In genomic region chr9:127928232-127929043, GRCh38 we compare ENCODE assay signal across 10 cellular contexts. TPM values are rescaled to one million over a fixed set of nuclear protein-coding genes. Genes with fewer than 3 reads are reported as not detected.
DNase-seq lines count a peak whose midpoint lies in the region; ATAC-seq, FAIRE-seq and TF ChIP-seq lines count a peak whose summit lies in the region.
"Had no signal": no experiment of that assay in that cellular context is flagged by ENCODE, and none has a peak within 500 bp of the region (broad histone marks: within the 10 kb centered on the region; RNA-seq: fewer than 3 reads in every experiment).

No MANE protein-coding gene starts in this region.

- 46% methylated on average over 16 of the region's 16 CpGs; no CpG with 5 or more reads in 1 of the 2 experiments for WGBS in H1 (ENCODE audit: extremely low coverage in 1 of 2, insufficient coverage in 1 of 2, insufficient read length in 1 of 2, insufficient replicate concordance in 2 of 2, low coverage in 1 of 2, low lambda C conversion rate in 2 of 2, missing lambda C conversion rate in 1 of 2), 2 experiments
- WGBS in ovary, 3 donors = 39 to 44% (median 42%) methylated on average over 16 of the region's 16 CpGs

- H3K4me1 ChIP-seq in NT2/D1 (ENCODE audit: insufficient read depth, insufficient read length) (peaks cover 38% of the 10 kb centered on the region), H1 (replicated peaks in 1 of 4; ENCODE audit: control insufficient read depth in 3 of 4, insufficient read depth in 4 of 4, low read length in 3 of 4) (peaks cover 13 to 24% (median 20%) of the 10 kb centered on the region in 4 experiments), neural progenitor cell (peaks cover 21% of the 10 kb centered on the region), ovary (ENCODE audit: insufficient read depth) (peaks cover 6% of the 10 kb centered on the region), Peyer's patch (peaks cover 0 to 33% (median 20%) of the 10 kb centered on the region in 4 donors)

- H3K9ac ChIP-seq in NT2/D1 (ENCODE audit: insufficient read length, low read depth) (peak overlapping the region; percentile 78), H1 (replicated peaks in 1 of 4; ENCODE audit: extremely low read depth in 1 of 4, low read depth in 3 of 4, low read length in 3 of 4) (no peak overlapping the region), neural progenitor cell (no peak overlapping the region)

- H3K9me3 ChIP-seq in NT2/D1 (ENCODE audit: insufficient read depth, low read length) = no peaks in the 10 kb centered on the region
- no peaks in the 10 kb centered on the region for H3K9me3 ChIP-seq in H1 (ENCODE audit: insufficient read depth in 2 of 2, low read depth in 1 of 2, low read length in 1 of 2)
- H3K9me3 ChIP-seq in neural progenitor cell (ENCODE audit: low read depth) = no peaks in the 10 kb centered on the region
- H3K9me3 ChIP-seq in ovary = no peaks in the 10 kb centered on the region
- H3K9me3 ChIP-seq in Peyer's patch = no peaks in the 10 kb centered on the region

- H4K8ac ChIP-seq in H1 (ENCODE audit: extremely low read depth, insufficient read depth, low read length) = peak overlapping the region; percentile 66; the same call in 1 of the 2 replicates

- H3K4me2 ChIP-seq in H1 (ENCODE audit: insufficient read depth in 1 of 2, low read depth in 2 of 2, low read length in 2 of 2) = peak overlapping the region; percentile 76 to 96
- H3K4me2 ChIP-seq in neural progenitor cell = peak overlapping the region; percentile 96

- CTCF ChIA-PET in H1 (lab: Charles Lee; ENCODE audit: partially characterized antibody) = interaction anchor here (0.6 to 8.1 kb wide), 7 partner anchors 14 to 1683 kb away, joined by 3 to 68 read pairs (median 4); no protein-coding TSS in a partner anchor

- H3K27me3 Mint-ChIP-seq in neural progenitor cell (ENCODE audit: insufficient read depth, low read depth) = peaks cover 47% of the 10 kb centered on the region

- POLR2A ChIA-PET in H1 (lab: Charles Lee; ENCODE audit: partially characterized antibody) = interaction anchor here (0.5 to 1.6 kb wide), 10 partner anchors 9 to 172 kb away, joined by 3 to 5 read pairs (median 3); partner anchors contain the start of genes DPM2, NAIF1 and SLC25A25

- H3K79me1 ChIP-seq in H1 (ENCODE audit: low read depth, low read length) = no peaks in the 10 kb centered on the region

- no peak overlapping the region for H4K5ac ChIP-seq in H1 (ENCODE audit: insufficient read length, low read depth, low read length)

- peak overlapping the region; percentile 32; the same call in 1 of the 2 replicates for H2BK12ac ChIP-seq in H1 (ENCODE audit: low read depth, low read length)

- H2BK5ac ChIP-seq in H1 (ENCODE audit: low read depth, low read length) = no peak overlapping the region

- H3K23ac ChIP-seq in H1 (ENCODE audit: insufficient read length) = no peak overlapping the region

- TF ChIP-seq POLR2A in H1 (IDR thresholded peaks at IDR 0.05; ENCODE audit: control extremely low read depth in 1 of 2, low read depth in 2 of 2, low read length in 2 of 2) = no peak
- TF ChIP-seq POLR2A in ovary (IDR thresholded peaks at IDR 0.05) = no peak
- TF ChIP-seq POLR2A in Peyer's patch (IDR thresholded peaks at IDR 0.05) = no peak

- no peak overlapping the region for H3K27ac ChIP-seq in H1 (ENCODE audit: low read depth, low read length)
- H3K27ac ChIP-seq in neural progenitor cell = no peak overlapping the region
- no peak overlapping the region for H3K27ac ChIP-seq in ovary
- H3K27ac ChIP-seq in Peyer's patch = no peak overlapping the region

- TF ChIP-seq CTCF in H1 (IDR thresholded peaks at IDR 0.05; ENCODE audit: control extremely low read depth in 1 of 3, insufficient read depth in 1 of 3, low read depth in 1 of 3, low read length in 3 of 3) (no peak), neural progenitor cell (IDR thresholded peaks at IDR 0.05) (no peak), ovary (IDR thresholded peaks at IDR 0.05) (no peak), Peyer's patch (IDR thresholded peaks at IDR 0.05) (no peak)

- peak overlapping the region; percentile 26 for H3K18ac ChIP-seq in H1 (ENCODE audit: extremely low read depth, low read length)

- peaks cover 48% of the 10 kb centered on the region for H3K27me3 ChIP-seq in NT2/D1 (ENCODE audit: insufficient read depth, insufficient read length)
- H3K27me3 ChIP-seq in H1 (replicated peaks in 1 of 4; ENCODE audit: control insufficient read depth in 3 of 4, extremely low read depth in 1 of 4, insufficient read depth in 3 of 4, low read length in 3 of 4) = peaks cover 0 to 18% (median 16%) of the 10 kb centered on the region in 4 experiments; a peak in 6 of 7 replicates
- peaks cover 46% of the 10 kb centered on the region for H3K27me3 ChIP-seq in neural progenitor cell
- H3K27me3 ChIP-seq in ovary = no peaks in the 10 kb centered on the region
- peaks cover 0 to 21% of the 10 kb centered on the region in 2 donors for H3K27me3 ChIP-seq in Peyer's patch

- peaks cover 20% of the 10 kb centered on the region; the same call in 1 of the 2 replicates for H3K23me2 ChIP-seq in H1 (ENCODE audit: low read depth, low read length)

- intact Hi-C loops in ovary (cut with DNase I) = loop anchor here in 2 of 4 donors (10.0 kb wide), 1 partner anchor 424 kb away; no protein-coding TSS in a partner anchor

- peaks cover 18% of the 10 kb centered on the region for H3K4me1 Mint-ChIP-seq in neural progenitor cell

- H3K4me3 ChIP-seq in NT2/D1 (ENCODE audit: insufficient read length, low read depth) = peak overlapping the region; percentile 23
- peak overlapping the region; percentile 31 to 62 (median 48); a peak in 7 of 8 replicates for H3K4me3 ChIP-seq in H1 (ENCODE audit: extremely low read depth in 1 of 4, insufficient read depth in 2 of 4, low read depth in 3 of 4, low read length in 4 of 4)
- H3K4me3 ChIP-seq in neural progenitor cell = no peak overlapping the region
- no peak overlapping the region for H3K4me3 ChIP-seq in ovary
- H3K4me3 ChIP-seq in Peyer's patch = peak overlapping the region in 1 of 4 donors; percentile 35

- H3K56ac ChIP-seq in H1 (replicated peaks; ENCODE audit: insufficient read length, low read depth, low read length) = no peak overlapping the region

- H4K20me1 ChIP-seq in H1 (replicated peaks in 1 of 2; ENCODE audit: control insufficient read depth in 1 of 2, insufficient read depth in 2 of 2, low read length in 2 of 2) (peaks cover 0 to 3% of the 10 kb centered on the region in 2 experiments), neural progenitor cell (ENCODE audit: low read depth) (peaks cover 30% of the 10 kb centered on the region)

- no peak for TF ChIP-seq RAD21 in H1 (IDR thresholded peaks at IDR 0.05 in 1 of 2, conservative IDR thresholded peaks at IDR 0.05 in 1 of 2; ENCODE audit: low read depth in 2 of 2, low read length in 2 of 2)

- no peak for ATAC-seq in esophagus mucosa

- no peaks in the 10 kb centered on the region for H3K36me3 Mint-ChIP-seq in neural progenitor cell

- no peak overlapping the region for H3K27ac Mint-ChIP-seq in neural progenitor cell

- TF ChIP-seq EP300 in H1 (IDR thresholded peaks at IDR 0.05; ENCODE audit: borderline replicate concordance in 1 of 2, low read depth in 2 of 2, low read length in 2 of 2) (no peak), ovary (IDR thresholded peaks at IDR 0.05) (no peak)

- H2AK5ac ChIP-seq in H1 (ENCODE audit: low read depth, low read length) = peak overlapping the region; percentile 84; the same call in 1 of the 2 replicates

- no peaks in the 10 kb centered on the region for H3K36me3 ChIP-seq in NT2/D1 (ENCODE audit: insufficient read depth, insufficient read length, low read length)
- no peaks in the 10 kb centered on the region for H3K36me3 ChIP-seq in H1 (ENCODE audit: control insufficient read depth in 2 of 4, insufficient read depth in 4 of 4, low read length in 3 of 4)
- H3K36me3 ChIP-seq in neural progenitor cell = no peaks in the 10 kb centered on the region
- no peaks in the 10 kb centered on the region for H3K36me3 ChIP-seq in ovary
- H3K36me3 ChIP-seq in Peyer's patch = no peaks in the 10 kb centered on the region

- no peak overlapping the region for H2BK120ac ChIP-seq in H1 (replicated peaks; ENCODE audit: low read depth, low read length)

- no peak overlapping the region for H3K14ac ChIP-seq in H1 (ENCODE audit: insufficient read length)

- H3K4ac ChIP-seq in H1 (replicated peaks; ENCODE audit: insufficient read length, low read depth, low read length) = no peak overlapping the region

- H3K9me3 Mint-ChIP-seq in neural progenitor cell = peaks cover 2% of the 10 kb centered on the region

- peak overlapping the region; percentile 71 for H3K4me3 Mint-ChIP-seq in neural progenitor cell

- peak overlapping the region; percentile 55; the same call in 1 of the 2 replicates for H2BK20ac ChIP-seq in H1 (ENCODE audit: low read length)

- no peak for FAIRE-seq in H1 (lab: Jason Lieb, UNC)

- H3F3A ChIP-seq in neural progenitor cell (ENCODE audit: low read depth) = peaks cover 54% of the 10 kb centered on the region

- H4K91ac ChIP-seq in H1 (replicated peaks; ENCODE audit: insufficient read length, low read length) = peak overlapping the region; percentile 75

- H3K79me2 ChIP-seq in H1 (ENCODE audit: control insufficient read depth in 1 of 2, insufficient read depth in 2 of 2, low read length in 2 of 2) = no peaks in the 10 kb centered on the region
- no peaks in the 10 kb centered on the region for H3K79me2 ChIP-seq in neural progenitor cell (ENCODE audit: low read depth)

- H2AFZ ChIP-seq in H1 (ENCODE audit: low read length) = no peak overlapping the region
- no peak overlapping the region for H2AFZ ChIP-seq in neural progenitor cell (replicated peaks)

- DNase-seq in SIG-M5 treated with dmso at 0.1 percent for 504 hours (lab: John Stamatoyannopoulos, UW; ENCODE audit: unreplicated experiment) (peak; percentile 16), SIG-M5 (lab: John Stamatoyannopoulos, UW) (no peak), NT2/D1 (ENCODE audit: low read depth, low spot score) (no peak), H1 (ENCODE audit: low read depth in 1 of 2, low spot score in 2 of 2) (no peak), neural progenitor cell (ENCODE audit: low spot score) (no peak), ovary (no peak), Peyer's patch (no peak)
- DNase-seq: ACHN, foreskin fibroblast had no signal

- H2BK15ac ChIP-seq in H1 (ENCODE audit: low read length) = peak overlapping the region; percentile 13; the same call in 1 of the 2 replicates

RNA-seq across cellular contexts. Expression of gene PIP5KL1, which starts 2.1 kb away (rescaled TPM):
- total RNA-seq in H1 (2021; fragmentation: NEBNext Ultra II Directional; extraction: Animal tissue kit (Norgen Biotek cat#: 25700)) = 12.2 and 13.4 TPM in 2 replicates
- polyA plus RNA-seq in H1 (2011; rRNA removed) = 15.4 and 27.4 TPM in 2 replicates
- 15.3 TPM for polyA plus RNA-seq in H1 (2011; cell fraction: cytosol; rRNA removed)
- 42.3 TPM for polyA plus RNA-seq in H1 (2011; cell fraction: nucleus; rRNA removed)
- polyA plus RNA-seq in H1 (2012, experiment 1 of 2) = 11.0 to 14.5 TPM (median 13.0 TPM) in 4 replicates
- polyA plus RNA-seq in H1 (2012, experiment 2 of 2) = 10.5 TPM
- 12.9 TPM for polyA plus RNA-seq in H1 (2013, experiment 1 of 2)
- polyA plus RNA-seq in H1 (2013, experiment 2 of 2) = 11.8 TPM
- polyA minus RNA-seq in H1 (2011; rRNA and poly(A)+ RNA removed) = 1.8 and 4.1 TPM in 2 replicates
- 16.4 TPM for polyA minus RNA-seq in H1 (2011; cell fraction: cytosol; rRNA and poly(A)+ RNA removed)
- polyA minus RNA-seq in H1 (2011; cell fraction: nucleus; rRNA and poly(A)+ RNA removed) = 10.7 TPM
- 1.4 and 8.8 TPM in 2 replicates for total RNA-seq in neural progenitor cell (ENCODE audit: low replicate concordance)
- 1 to 10 TPM in 6 of 7 donors, under 1 TPM in 1; 0.48 to 4.0 (median 2.0) TPM for total RNA-seq in ovary
- polyA plus RNA-seq in ovary = under 1 TPM; 0.10 to 0.35 TPM
- total RNA-seq in esophagus mucosa = 4.3 TPM
- 1 to 10 TPM in 1 of 4 donors, not detected in 3; 2.5 TPM for total RNA-seq in Peyer's patch

RNA-seq across cellular contexts. Expression of gene DPM2, which starts 9.2 kb away (rescaled TPM):
- 45.4 and 48.8 TPM in 2 replicates for total RNA-seq in H1 (2021; fragmentation: NEBNext Ultra II Directional; extraction: Animal tissue kit (Norgen Biotek cat#: 25700))
- polyA plus RNA-seq in H1 (2011; rRNA removed) (95.4 and 110 TPM in 2 replicates), ovary (10 to 100 TPM; 22.7 to 27.2 TPM)
- polyA plus RNA-seq in H1 (2011; cell fraction: cytosol; rRNA removed) = 55.5 TPM
- polyA plus RNA-seq in H1 (2011; cell fraction: nucleus; rRNA removed) = 67.9 TPM
- polyA plus RNA-seq in H1 (2012, experiment 1 of 2) = 34.5 to 60.4 TPM (median 57.6 TPM) in 4 replicates
- 64.1 TPM for polyA plus RNA-seq in H1 (2012, experiment 2 of 2)
- 39.2 TPM for polyA plus RNA-seq in H1 (2013, experiment 1 of 2)
- 39.2 TPM for polyA plus RNA-seq in H1 (2013, experiment 2 of 2)
- 37.7 and 56.7 TPM in 2 replicates for polyA minus RNA-seq in H1 (2011; rRNA and poly(A)+ RNA removed)
- polyA minus RNA-seq in H1 (2011; cell fraction: cytosol; rRNA and poly(A)+ RNA removed) = 37.1 TPM
- polyA minus RNA-seq in H1 (2011; cell fraction: nucleus; rRNA and poly(A)+ RNA removed) = 41.0 TPM
- total RNA-seq in neural progenitor cell (ENCODE audit: low replicate concordance) (9.1 and 20.5 TPM in 2 replicates), ovary (10 to 100 TPM; 10.6 to 37.1 (median 27.8) TPM), esophagus mucosa (25.7 TPM), Peyer's patch (10 to 100 TPM; 20.6 to 27.3 (median 22.1) TPM)

RNA-seq across cellular contexts. Expression of gene ST6GALNAC4, which starts 11.6 kb away (rescaled TPM):
- total RNA-seq in H1 (2021; fragmentation: NEBNext Ultra II Directional; extraction: Animal tissue kit (Norgen Biotek cat#: 25700)) = 21.8 and 27.0 TPM in 2 replicates
- polyA plus RNA-seq in H1 (2011; rRNA removed) (34.1 and 49.5 TPM in 2 replicates), ovary (10 to 100 TPM in 1 of 2 donors, 1 to 10 TPM in 1; 2.2 to 34.0 TPM)
- polyA plus RNA-seq in H1 (2011; cell fraction: cytosol; rRNA removed) = 27.6 TPM
- polyA plus RNA-seq in H1 (2011; cell fraction: nucleus; rRNA removed) = 38.3 TPM
- polyA plus RNA-seq in H1 (2012, experiment 1 of 2) = 11.6 to 21.8 TPM (median 18.9 TPM) in 4 replicates
- polyA plus RNA-seq in H1 (2012, experiment 2 of 2) = 18.6 TPM
- 26.2 TPM for polyA plus RNA-seq in H1 (2013, experiment 1 of 2)
- 25.6 TPM for polyA plus RNA-seq in H1 (2013, experiment 2 of 2)
- 16.4 and 19.0 TPM in 2 replicates for polyA minus RNA-seq in H1 (2011; rRNA and poly(A)+ RNA removed)
- polyA minus RNA-seq in H1 (2011; cell fraction: cytosol; rRNA and poly(A)+ RNA removed) = 32.7 TPM
- 24.5 TPM for polyA minus RNA-seq in H1 (2011; cell fraction: nucleus; rRNA and poly(A)+ RNA removed)
- total RNA-seq in neural progenitor cell (ENCODE audit: low replicate concordance) (5.5 and 11.1 TPM in 2 replicates), ovary (10 to 100 TPM; 29.5 to 58.4 (median 46.4) TPM), esophagus mucosa (11.4 TPM), Peyer's patch (100 to 1,000 TPM in 1 of 4 donors, 10 to 100 TPM in 3; 39.9 to 119 (median 46.7) TPM)

RNA-seq across cellular contexts. Expression of gene ST6GALNAC6, which starts 29.0 kb away (rescaled TPM):
- total RNA-seq in H1 (2021; fragmentation: NEBNext Ultra II Directional; extraction: Animal tissue kit (Norgen Biotek cat#: 25700)) = 37.7 and 43.7 TPM in 2 replicates
- 64.4 and 72.9 TPM in 2 replicates for polyA plus RNA-seq in H1 (2011; rRNA removed)
- polyA plus RNA-seq in H1 (2011; cell fraction: cytosol; rRNA removed) = 60.4 TPM
- 54.5 TPM for polyA plus RNA-seq in H1 (2011; cell fraction: nucleus; rRNA removed)
- polyA plus RNA-seq in H1 (2012, experiment 1 of 2) = 22.5 to 37.7 TPM (median 31.4 TPM) in 4 replicates
- polyA plus RNA-seq in H1 (2012, experiment 2 of 2) = 33.2 TPM
- 27.2 TPM for polyA plus RNA-seq in H1 (2013, experiment 1 of 2)
- polyA plus RNA-seq in H1 (2013, experiment 2 of 2) = 27.7 TPM
- 40.3 and 44.6 TPM in 2 replicates for polyA minus RNA-seq in H1 (2011; rRNA and poly(A)+ RNA removed)
- 18.6 TPM for polyA minus RNA-seq in H1 (2011; cell fraction: cytosol; rRNA and poly(A)+ RNA removed)
- polyA minus RNA-seq in H1 (2011; cell fraction: nucleus; rRNA and poly(A)+ RNA removed) = 23.3 TPM
- total RNA-seq in neural progenitor cell (ENCODE audit: low replicate concordance) = 14.3 and 42.7 TPM in 2 replicates
- 100 to 1,000 TPM in 5 of 7 donors, 10 to 100 TPM in 2; 58.5 to 141 (median 111) TPM for total RNA-seq in ovary
- polyA plus RNA-seq in ovary = 100 to 1,000 TPM in 1 of 2 donors, 10 to 100 TPM in 1; 52.5 to 145 TPM
- 13.0 TPM for total RNA-seq in esophagus mucosa
- 10 to 100 TPM in 3 of 4 donors, 1 to 10 TPM in 1; 7.7 to 88.3 (median 18.9) TPM for total RNA-seq in Peyer's patch

RNA-seq across cellular contexts. Expression of gene AK1, which starts 51.0 kb away (rescaled TPM):
- 35.9 and 37.9 TPM in 2 replicates for total RNA-seq in H1 (2021; fragmentation: NEBNext Ultra II Directional; extraction: Animal tissue kit (Norgen Biotek cat#: 25700))
- polyA plus RNA-seq in H1 (2011; rRNA removed) (39.2 and 44.1 TPM in 2 replicates), ovary (10 to 100 TPM; 37.7 to 87.4 TPM)
- polyA plus RNA-seq in H1 (2011; cell fraction: cytosol; rRNA removed) = 45.5 TPM
- polyA plus RNA-seq in H1 (2011; cell fraction: nucleus; rRNA removed) = 32.0 TPM
- polyA plus RNA-seq in H1 (2012, experiment 1 of 2) = 32.5 to 48.8 TPM (median 43.2 TPM) in 4 replicates
- 31.3 TPM for polyA plus RNA-seq in H1 (2012, experiment 2 of 2)
- 26.6 TPM for polyA plus RNA-seq in H1 (2013, experiment 1 of 2)
- 24.9 TPM for polyA plus RNA-seq in H1 (2013, experiment 2 of 2)
- 9.5 and 12.8 TPM in 2 replicates for polyA minus RNA-seq in H1 (2011; rRNA and poly(A)+ RNA removed)
- polyA minus RNA-seq in H1 (2011; cell fraction: cytosol; rRNA and poly(A)+ RNA removed) = 2.6 TPM
- 6.3 TPM for polyA minus RNA-seq in H1 (2011; cell fraction: nucleus; rRNA and poly(A)+ RNA removed)
- total RNA-seq in neural progenitor cell (ENCODE audit: low replicate concordance) (20.5 and 25.6 TPM in 2 replicates), ovary (100 to 1,000 TPM in 6 of 7 donors, 10 to 100 TPM in 1; 30.9 to 174 (median 151) TPM), esophagus mucosa (39.9 TPM), Peyer's patch (10 to 100 TPM in 3 of 4 donors, 1 to 10 TPM in 1; 2.5 to 22.3 (median 18.4) TPM)

Comparison
In these comparisons a context has a peak if more than half of its experiments do, and no peak if none do; other contexts are left out.
1. H3K4me3 ChIP-seq: peak in NT2/D1 (single experiment) and H1 (4 of 4); none in neural progenitor cell (single experiment) and ovary (single experiment).